Comparison of ENCODE assay signal across 8 cellular contexts in genomic region chrX:74382613-74383012, GRCh38.
DNase-seq lines count a peak whose midpoint lies in the region; ATAC-seq lines count a peak whose summit lies in the region.

No MANE protein-coding gene starts in this region.

- peak; percentile 89 for ATAC-seq in HG03103 (IDR thresholded peaks at IDR 0.05; ENCODE audit: low read depth, unreplicated experiment)
- ATAC-seq in memory B cell (ENCODE audit: low read depth), result peak; percentile 70

- no peaks in the 10 kb centered on the region for H3K9me3 Mint-ChIP-seq in memory B cell

- peaks cover 1% of the 10 kb centered on the region for H3K27me3 Mint-ChIP-seq in memory B cell

- H3K4me3 Mint-ChIP-seq in memory B cell, result no peak overlapping the region

- no peak overlapping the region for H3K27ac Mint-ChIP-seq in memory B cell

- peak; percentile 15 for DNase-seq in DMS79 treated with DMSO at 0.1 percent for 48 hours (lab: John Stamatoyannopoulos, UW)
- DNase-seq in DMS79 (lab: John Stamatoyannopoulos, UW), result no peak
- peak; percentile 2 for DNase-seq in NCI-H774 (lab: John Stamatoyannopoulos, UW)
- peak; percentile 39 to 43 for DNase-seq in activated CD4-positive, alpha-beta T cell treated with anti-CD3 and anti-CD28 coated beads, Interleukin-2, amount 50 U/mL, for 4 hours
- DNase-seq in effector CD4-positive, alpha-beta T cell, result peak; percentile 38
- peak; percentile 30 to 50 for DNase-seq in memory B cell (ENCODE audit: low spot score in 2 of 2)
- peak; percentile 4 to 14 for DNase-seq in stimulated activated CD8-positive, alpha-beta memory T cell treated with anti-CD3 and anti-CD28 coated beads, Interleukin-4, amount 100 ng/mL, for 1 hour (ENCODE audit: low read depth in 2 of 2, low spot score in 1 of 2)

- no peaks in the 10 kb centered on the region for H3K36me3 Mint-ChIP-seq in memory B cell

- H3K4me1 Mint-ChIP-seq in memory B cell, result no peaks in the 10 kb centered on the region
